Comparison of ENCODE assay signal across 20 cellular contexts in genomic region chr18:49757513-49758262, GRCh38. TPM values are rescaled to one million over a fixed set of nuclear protein-coding genes. Genes with fewer than 3 reads are reported as not detected.
DNase-seq lines count a peak whose midpoint lies in the region; ATAC-seq, FAIRE-seq and TF ChIP-seq lines count a peak whose summit lies in the region.
"Had no signal": no experiment of that assay in that cellular context is flagged by ENCODE, and none has a peak within 500 bp of the region (broad histone marks: within the 10 kb centered on the region; RNA-seq: fewer than 3 reads in every experiment).

No MANE protein-coding gene starts in this region.

- TF ChIP-seq CTCF in A673 (conservative IDR thresholded peaks at IDR 0.05; ENCODE audit: low read depth, low read length) (no peak), Panc1 (IDR thresholded peaks at IDR 0.05) (no peak), glutamatergic neuron (IDR thresholded peaks at IDR 0.05; ENCODE audit: partially characterized antibody, unreplicated experiment) (no peak), smooth muscle cell (IDR thresholded peaks at IDR 0.05; ENCODE audit: borderline replicate concordance, insufficient read depth, poor library complexity, severe bottlenecking) (no peak)

- no peaks in the 10 kb centered on the region for H3F3A ChIP-seq in smooth muscle cell (ENCODE audit: low read depth)

- H3K4me3 Mint-ChIP-seq in glutamatergic neuron (ENCODE audit: unreplicated experiment), result peak overlapping the region; percentile 73
- H3K4me3 Mint-ChIP-seq: activated T-cell treated with anti-CD3 and anti-CD28 coated beads, Interleukin-2, amount 50 U/mL, for 72 hours; stimulated activated naive B cell treated with anti-CD40 and anti-IgM and Interleukin-4, amounts not matched to agents 10 μg/mL and 1 μg/mL and 100 μg/mL, for 72 hours had no signal

- no peak overlapping the region for H3K4me3 ChIP-seq in A673 (ENCODE audit: low read depth, low read length, poor library complexity, severe bottlenecking)
- no peak overlapping the region for H3K4me3 ChIP-seq in Panc1 (ENCODE audit: low read depth in 2 of 2, low read length in 2 of 2)
- no peak overlapping the region for H3K4me3 ChIP-seq in smooth muscle cell
- H3K4me3 ChIP-seq: gastrocnemius medialis, SK-N-MC had no signal

- H3K9me3 Mint-ChIP-seq in glutamatergic neuron (ENCODE audit: unreplicated experiment), result peaks cover 11% of the 10 kb centered on the region

- H3K27me3 ChIP-seq in A673 (replicated peaks; ENCODE audit: insufficient read depth, low read depth, low read length, poor library complexity) (peaks cover 4% of the 10 kb centered on the region), Panc1 (ENCODE audit: control insufficient read depth, insufficient read depth, low read length) (no peaks in the 10 kb centered on the region), smooth muscle cell (ENCODE audit: low read depth) (no peaks in the 10 kb centered on the region)
- H3K27me3 ChIP-seq: gastrocnemius medialis had no signal

- no peaks in the 10 kb centered on the region for H3K9me3 ChIP-seq in A673 (ENCODE audit: low read depth, low read length, poor library complexity, severe bottlenecking)
- H3K9me3 ChIP-seq in Panc1 (ENCODE audit: control insufficient read depth, insufficient read depth, low read depth, low read length), result no peaks in the 10 kb centered on the region
- no peaks in the 10 kb centered on the region for H3K9me3 ChIP-seq in smooth muscle cell (replicated peaks; ENCODE audit: low read depth)
- H3K9me3 ChIP-seq: gastrocnemius medialis had no signal

- 90% methylated on average over 22 of the region's 23 CpGs for WGBS in smooth muscle cell (ENCODE audit: low lambda C conversion rate)

- no peak for TF ChIP-seq POLR2A in GM12892 (IDR thresholded peaks at IDR 0.05; ENCODE audit: low read depth, low read length)

- POLR2A ChIA-PET in A673 (lab: Charles Lee; ENCODE audit: low non-redundant PET), result no interaction called here
- POLR2A ChIA-PET in Panc1 (lab: Charles Lee), result no interaction called here

- intact Hi-C loops in A673 (cut with micrococcal nuclease; ENCODE audit: unreplicated experiment), result no loop called here
- intact Hi-C loops in Panc1 (cut with micrococcal nuclease; ENCODE audit: unreplicated experiment), result no loop called here

- DNase-seq in A673 (ENCODE audit: low spot score), result peak; percentile 23
- DNase-seq in GM12892 (ENCODE audit: insufficient read length), result peak; percentile 32
- no peak for DNase-seq in Panc1 (ENCODE audit: low read depth, low spot score)
- peak; percentile 39 for DNase-seq in glutamatergic neuron
- DNase-seq in NCI-H2196 (lab: John Stamatoyannopoulos, UW; ENCODE audit: unreplicated experiment), result no peak
- DNase-seq in activated CD8-positive, alpha-beta memory T cell treated with anti-CD3 and anti-CD28 coated beads, Interleukin-2, amount 50 U/mL, for 4 hours, result no peak
- DNase-seq in smooth muscle cell (lab: John Stamatoyannopoulos, UW; ENCODE audit: unreplicated experiment), result no peak
- DNase-seq: activated CD4-positive, alpha-beta T cell treated with anti-CD3 and anti-CD28 coated beads for 1 hour; activated T-cell treated with anti-CD3 and anti-CD28 coated beads, Interleukin-2, amount 50 U/mL, for 72 hours; AML-193; effector memory CD4-positive, alpha-beta T cell; gastrocnemius medialis; kidney; NCI-H1417; retina; stimulated activated CD4-positive, alpha-beta T cell treated with anti-CD3 and anti-CD28 coated beads, Interleukin-4, amount 100 ng/mL, for 24 hours; stimulated activated naive B cell treated with anti-CD40 and anti-IgM and Interleukin-4, amounts not matched to agents 10 μg/mL and 1 μg/mL and 100 μg/mL, for 72 hours had no signal

- H3K9ac ChIP-seq in smooth muscle cell (ENCODE audit: low read depth), result no peak overlapping the region

- no peak overlapping the region for H3K4me2 ChIP-seq in smooth muscle cell

- in situ Hi-C loops in Panc1 (cut with HindIII; ENCODE audit: low pct_unique_long_range_greater_than_20kb, low sequenced_read_pairs), result no loop called here

- no peaks in the 10 kb centered on the region for H3K36me3 ChIP-seq in A673 (ENCODE audit: insufficient read depth, low read length, poor library complexity, severe bottlenecking)
- no peaks in the 10 kb centered on the region for H3K36me3 ChIP-seq in Panc1 (ENCODE audit: control insufficient read depth, insufficient read depth, low read length)
- no peaks in the 10 kb centered on the region for H3K36me3 ChIP-seq in smooth muscle cell (ENCODE audit: low read depth)
- H3K36me3 ChIP-seq: gastrocnemius medialis had no signal

- BruUV-seq in A673 (replicated peaks; lab: Mats Ljungman, UMichigan), result no TSS peak
- no TSS peak for BruUV-seq in Panc1 (replicated peaks; lab: Mats Ljungman, UMichigan)

- H3K4me1 ChIP-seq in A673 (ENCODE audit: insufficient read depth, low read length, poor library complexity, severe bottlenecking), result no peaks in the 10 kb centered on the region
- H3K4me1 ChIP-seq in Panc1 (ENCODE audit: control insufficient read depth, insufficient read depth, low read length), result no peaks in the 10 kb centered on the region
- H3K4me1 ChIP-seq in smooth muscle cell (ENCODE audit: low read depth), result no peaks in the 10 kb centered on the region
- H3K4me1 ChIP-seq: gastrocnemius medialis had no signal

- no peaks in the 10 kb centered on the region for H4K20me1 ChIP-seq in smooth muscle cell (ENCODE audit: low read depth)

- H2AFZ ChIP-seq in smooth muscle cell (ENCODE audit: low read depth), result no peak overlapping the region

- no peaks in the 10 kb centered on the region for H3K36me3 Mint-ChIP-seq in glutamatergic neuron (ENCODE audit: unreplicated experiment)
- H3K36me3 Mint-ChIP-seq: stimulated activated naive B cell treated with anti-CD40 and anti-IgM and Interleukin-4, amounts not matched to agents 10 μg/mL and 1 μg/mL and 100 μg/mL, for 72 hours had no signal

- no peak for FAIRE-seq in GM12892 (lab: Jason Lieb, UNC)
- FAIRE-seq: astrocyte, kidney had no signal

- peak overlapping the region; percentile 85 for H3K27ac Mint-ChIP-seq in glutamatergic neuron (ENCODE audit: unreplicated experiment)
- H3K27ac Mint-ChIP-seq: activated T-cell treated with anti-CD3 and anti-CD28 coated beads, Interleukin-2, amount 50 U/mL, for 72 hours; stimulated activated naive B cell treated with anti-CD40 and anti-IgM and Interleukin-4, amounts not matched to agents 10 μg/mL and 1 μg/mL and 100 μg/mL, for 72 hours had no signal

- ATAC-seq in Panc1 (0 out of 2 replicates have a peak, but pooled peaks have one; percentile 43), GM18519 (IDR thresholded peaks at IDR 0.05; ENCODE audit: low FRiP score, unreplicated experiment) (no peak)
- ATAC-seq: activated T-cell treated with anti-CD3 and anti-CD28 coated beads, Interleukin-2, amount 50 U/mL, for 72 hours; gastrocnemius medialis; stimulated activated naive B cell treated with anti-CD40 and anti-IgM and Interleukin-4, amounts not matched to agents 10 μg/mL and 1 μg/mL and 100 μg/mL, for 72 hours had no signal

- H3K27me3 Mint-ChIP-seq in glutamatergic neuron (ENCODE audit: unreplicated experiment), result peaks cover 10% of the 10 kb centered on the region

- no peaks in the 10 kb centered on the region for H3K79me2 ChIP-seq in smooth muscle cell (ENCODE audit: low read depth)

- no peak overlapping the region for H3K27ac ChIP-seq in A673 (ENCODE audit: low read depth, low read length, poor library complexity, severe bottlenecking)
- no peak overlapping the region for H3K27ac ChIP-seq in Panc1 (ENCODE audit: low read length)
- no peak overlapping the region for H3K27ac ChIP-seq in smooth muscle cell (ENCODE audit: low read depth)
- H3K27ac ChIP-seq: gastrocnemius medialis, SK-N-MC had no signal

- H3K4me1 Mint-ChIP-seq in glutamatergic neuron (ENCODE audit: low read depth, unreplicated experiment), result peaks cover 12% of the 10 kb centered on the region
- H3K4me1 Mint-ChIP-seq: stimulated activated naive B cell treated with anti-CD40 and anti-IgM and Interleukin-4, amounts not matched to agents 10 μg/mL and 1 μg/mL and 100 μg/mL, for 72 hours had no signal

- CTCF ChIA-PET in A673 (lab: Charles Lee) (no interaction called here), Panc1 (lab: Charles Lee) (no interaction called here)

RNA-seq across cellular contexts. Expression of gene ACAA2, which starts 55.6 kb away (rescaled TPM):
- total RNA-seq in A673 (2021) (51.1 and 60.6 TPM in 2 replicates), Panc1 (2021; ENCODE audit: unreplicated experiment) (50.8 TPM), glutamatergic neuron (ENCODE audit: unreplicated experiment) (109 TPM), smooth muscle cell (62.3 and 67.4 TPM in 2 replicates)
- 60.1 TPM for polyA plus RNA-seq in GM12892 (2012; ENCODE audit: missing spikeins)
- 38.6 TPM for polyA plus RNA-seq in Panc1 (2012; ENCODE audit: insufficient read length)
- polyA plus RNA-seq in smooth muscle cell, result 83.1 and 94.6 TPM in 2 replicates

Comparison
In these comparisons a context has a peak if more than half of its experiments do, and no peak if none do; other contexts are left out.
1. DNase-seq: peak in A673 (single experiment), GM12892 (single experiment) and glutamatergic neuron (single experiment); none in Panc1 (single experiment), NCI-H2196 (single experiment), activated CD8-positive, alpha-beta memory T cell treated with anti-CD3 and anti-CD28 coated beads, Interleukin-2, amount 50 U/mL, for 4 hours (single experiment) and smooth muscle cell (single experiment).